ENCODE assay signal across 1 cellular context in the genomic region with DNA sequence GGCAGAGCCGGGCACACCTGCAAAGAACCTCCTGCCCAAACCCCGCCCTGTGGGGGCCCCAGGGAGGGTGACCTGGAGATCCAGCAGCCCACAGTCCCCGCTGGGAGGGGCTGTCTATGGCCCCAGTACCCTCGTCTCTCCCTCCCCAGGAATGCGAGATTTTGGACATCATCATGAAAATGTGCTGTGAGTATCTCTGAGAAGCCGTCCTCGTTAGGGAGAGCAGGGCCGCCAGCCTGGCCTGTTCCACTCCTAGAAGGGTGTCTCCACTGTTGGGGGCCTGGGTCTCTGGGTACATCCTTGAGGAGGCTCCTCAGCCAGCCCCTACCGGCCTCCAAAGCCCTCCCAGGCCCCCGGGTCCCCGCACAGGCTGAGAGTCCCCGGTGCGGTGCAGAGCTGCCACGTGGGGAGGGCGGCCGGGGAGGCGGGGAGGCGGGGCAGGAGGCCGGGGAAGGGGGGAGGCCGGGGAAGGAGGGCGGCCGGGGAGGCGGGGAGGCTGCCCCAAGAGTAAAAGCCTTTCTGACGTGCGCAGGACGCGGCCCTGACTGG.
TF ChIP-seq lines count a peak whose summit lies in the region.

No MANE protein-coding gene starts in this region.

TF ChIP-seq in K562, 482 proteins besides CTCF, POLR2A, EP300 and RAD21:
- TF ChIP-seq, protein P1, sequence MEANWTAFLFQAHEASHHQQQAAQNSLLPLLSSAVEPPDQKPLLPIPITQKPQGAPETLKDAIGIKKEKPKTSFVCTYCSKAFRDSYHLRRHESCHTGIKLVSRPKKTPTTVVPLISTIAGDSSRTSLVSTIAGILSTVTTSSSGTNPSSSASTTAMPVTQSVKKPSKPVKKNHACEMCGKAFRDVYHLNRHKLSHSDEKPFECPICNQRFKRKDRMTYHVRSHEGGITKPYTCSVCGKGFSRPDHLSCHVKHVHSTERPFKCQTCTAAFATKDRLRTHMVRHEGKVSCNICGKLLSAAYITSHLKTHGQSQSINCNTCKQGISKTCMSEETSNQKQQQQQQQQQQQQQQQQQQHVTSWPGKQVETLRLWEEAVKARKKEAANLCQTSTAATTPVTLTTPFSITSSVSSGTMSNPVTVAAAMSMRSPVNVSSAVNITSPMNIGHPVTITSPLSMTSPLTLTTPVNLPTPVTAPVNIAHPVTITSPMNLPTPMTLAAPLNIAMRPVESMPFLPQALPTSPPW (CRISPR knock-in tag; IDR thresholded peaks at IDR 0.05): peak; percentile 44
- TF ChIP-seq NCOA2 (IDR thresholded peaks at IDR 0.05; ENCODE audit: partially characterized antibody in 2 of 2): no peak
- no peak for TF ChIP-seq BRD4 (IDR thresholded peaks at IDR 0.05)
